ENCODE assay signal across 21 cellular contexts in genomic region chr11:14262271-14262846, GRCh38.
"Had no signal": no experiment of that assay in that cellular context is flagged by ENCODE, and none has a peak within 500 bp of the region (broad histone marks: within the 10 kb centered on the region; RNA-seq: fewer than 3 reads in every experiment).

No MANE protein-coding gene starts in this region.

- H3K4me3 ChIP-seq: adrenal gland, esophagus muscularis mucosa, gastrocnemius medialis, left lung, lung, right atrium auricular region, thyroid gland, upper lobe of left lung, vagina had no signal

- DNase-seq: activated B cell treated with CpG ODN at 0.5 μM for 24 hours; activated CD8-positive, alpha-beta memory T cell treated with anti-CD3 and anti-CD28 coated beads, Interleukin-2, amount 10 ng/mL, durations not matched to agents 7 days and 5 days; activated CD8-positive, alpha-beta T cell treated with anti-CD3 and anti-CD28 coated beads, Interleukin-2, amount 10 ng/mL, durations not matched to agents 7 days and 5 days; activated T-cell treated with anti-CD3 and anti-CD28 coated beads, Interleukin-2, amount 50 U/mL, for 48 hours; adrenal gland; aorta; effector CD4-positive, alpha-beta T cell; gastrocnemius medialis; glutamatergic neuron; left lung; mesendoderm; stimulated activated CD4-positive, alpha-beta T cell treated with anti-CD3 and anti-CD28 coated beads, Interleukin-2, amount 100 ng/mL, for 48 hours; T-helper 2 cell; thyroid gland; upper lobe of left lung had no signal

- H3K27ac ChIP-seq: adrenal gland, esophagus muscularis mucosa, gastrocnemius medialis, left lung, thyroid gland, vagina had no signal

- H3K27me3 ChIP-seq: adrenal gland, right atrium auricular region, thyroid gland, upper lobe of left lung, vagina had no signal

- FAIRE-seq: islet of Langerhans had no signal

- H3K9me3 ChIP-seq: adrenal gland, esophagus muscularis mucosa, gastrocnemius medialis, left lung, right atrium auricular region, thyroid gland, upper lobe of left lung, vagina had no signal

- ATAC-seq: activated CD8-positive, alpha-beta memory T cell treated with anti-CD3 and anti-CD28 coated beads, Interleukin-2, amount 10 ng/mL, durations not matched to agents 7 days and 5 days; activated CD8-positive, alpha-beta T cell treated with anti-CD3 and anti-CD28 coated beads, Interleukin-2, amount 10 ng/mL, durations not matched to agents 7 days and 5 days; left lung; natural killer cell treated with Interleukin-12 subunit alpha and Interleukin-12 subunit beta and Interleukin-15 and Interleukin-18, amount 100 ng/mL, for 72 hours had no signal

- H3K36me3 ChIP-seq: adrenal gland, thyroid gland, vagina had no signal

- H3K4me1 ChIP-seq: adrenal gland, gastrocnemius medialis, left lung, right atrium auricular region, thyroid gland, vagina had no signal
